ENCODE assay signal across 9 cellular contexts in genomic region chr4:100190643-100191600, GRCh38. TPM values are rescaled to one million over a fixed set of nuclear protein-coding genes. Genes with fewer than 3 reads are reported as not detected.
DNase-seq lines count a peak whose midpoint lies in the region; ATAC-seq and TF ChIP-seq lines count a peak whose summit lies in the region.
"Had no signal": no experiment of that assay in that cellular context is flagged by ENCODE, and none has a peak within 500 bp of the region (broad histone marks: within the 10 kb centered on the region; RNA-seq: fewer than 3 reads in every experiment).

No MANE protein-coding gene starts in this region.

- peak overlapping the region; percentile 57 to 89 (median 74) for H3K4me3 ChIP-seq in heart right ventricle

- no peaks in the 10 kb centered on the region for H3K36me3 ChIP-seq in heart right ventricle

- H3K9me3 Mint-ChIP-seq in activated CD8-positive, alpha-beta T cell treated with anti-CD3 and anti-CD28 coated beads for 36 hours = no peaks in the 10 kb centered on the region

- POLR2A ChIA-PET in activated CD8-positive, alpha-beta T cell treated with anti-CD3 and anti-CD28 coated beads for 36 hours (lab: Charles Lee) = interaction anchor here (0.7 kb wide), 1 partner anchor 1333 kb away, joined by 3 read pairs; no protein-coding TSS in a partner anchor

- DNase-seq in SKM-1 treated with dmso at 0.1 percent for 144 hours (lab: John Stamatoyannopoulos, UW; ENCODE audit: unreplicated experiment) (peak; percentile 2), SKM-1 (lab: John Stamatoyannopoulos, UW; ENCODE audit: unreplicated experiment) (no peak), heart right ventricle (no peak), renal cortical epithelial cell (ENCODE audit: low read depth) (peak; percentile 49), HUDEP-2 (lab: John Stamatoyannopoulos, UW; ENCODE audit: unreplicated experiment in 76 of 76) (no peak)
- no peak for DNase-seq in activated CD8-positive, alpha-beta T cell treated with anti-CD3 and anti-CD28 coated beads for 36 hours
- no peak for DNase-seq in activated CD4-positive, CD25-positive, alpha-beta regulatory T cell (lab: John Stamatoyannopoulos, UW)
- no peak for DNase-seq in activated effector memory CD4-positive, alpha-beta T cell treated with Interleukin-2 at 50 U/mL for 16 hours
- DNase-seq: DND-41 had no signal

- 12 to 17% methylated on average over 37 of the region's 37 CpGs for WGBS in heart right ventricle, 2 donors

- H3K36me3 Mint-ChIP-seq in activated CD8-positive, alpha-beta T cell treated with anti-CD3 and anti-CD28 coated beads for 36 hours (ENCODE audit: low read depth) = no peaks in the 10 kb centered on the region

- CTCF ChIA-PET in activated CD8-positive, alpha-beta T cell treated with anti-CD3 and anti-CD28 coated beads for 36 hours (lab: Charles Lee) = no interaction called here

- peaks cover 39% of the 10 kb centered on the region for H3K27me3 Mint-ChIP-seq in activated CD8-positive, alpha-beta T cell treated with anti-CD3 and anti-CD28 coated beads for 36 hours

- peaks cover 0 to 37% (median 4%) of the 10 kb centered on the region in 7 donors for H3K27me3 ChIP-seq in heart right ventricle

- no peaks in the 10 kb centered on the region for H3K9me3 ChIP-seq in heart right ventricle

- H3K4me1 ChIP-seq in heart right ventricle = peaks cover 0 to 23% (median 16%) of the 10 kb centered on the region in 9 donors

- ATAC-seq in activated CD8-positive, alpha-beta T cell treated with anti-CD3 and anti-CD28 coated beads for 36 hours = peak; percentile 22
- ATAC-seq in heart right ventricle = peak; percentile 25 to 56 (median 47)

- intact Hi-C loops in activated CD8-positive, alpha-beta T cell treated with anti-CD3 and anti-CD28 coated beads for 36 hours (cut with micrococcal nuclease) = no loop called here
- intact Hi-C loops in heart right ventricle (cut with DNase I) = loop anchor here in 1 of 10 donors (5.0 kb wide), 1 partner anchor 94 kb away; no protein-coding TSS in a partner anchor

- H3K27ac Mint-ChIP-seq in activated CD8-positive, alpha-beta T cell treated with anti-CD3 and anti-CD28 coated beads for 36 hours = no peak overlapping the region

- peaks cover 14% of the 10 kb centered on the region for H3K4me1 Mint-ChIP-seq in activated CD8-positive, alpha-beta T cell treated with anti-CD3 and anti-CD28 coated beads for 36 hours (ENCODE audit: low read depth)

- no peak for TF ChIP-seq CTCF in activated CD8-positive, alpha-beta T cell treated with anti-CD3 and anti-CD28 coated beads for 36 hours (IDR thresholded peaks at IDR 0.05)
- no peak for TF ChIP-seq CTCF in heart right ventricle (IDR thresholded peaks at IDR 0.05)

- peak overlapping the region in 2 of 10 donors; percentile 1 to 31 for H3K27ac ChIP-seq in heart right ventricle

- peak overlapping the region; percentile 57 for H3K4me3 Mint-ChIP-seq in activated CD8-positive, alpha-beta T cell treated with anti-CD3 and anti-CD28 coated beads for 36 hours

RNA-seq across cellular contexts. Expression of gene DDIT4L, which starts 0.7 kb away (rescaled TPM):
- under 1 TPM; 0.63 to 0.95 TPM for total RNA-seq in activated CD8-positive, alpha-beta T cell treated with anti-CD3 and anti-CD28 coated beads for 36 hours
- total RNA-seq in heart right ventricle (1 to 10 TPM in 4 of 10 donors, under 1 TPM in 6; 0.14 to 2.1 (median 0.65) TPM), renal cortical epithelial cell (3.9 and 8.2 TPM in 2 replicates)
- under 1 TPM; 0.49 to 0.59 TPM for polyA plus RNA-seq in heart right ventricle

Comparison
In these comparisons a context has a peak if more than half of its experiments do, and no peak if none do; other contexts are left out.
1. DNase-seq: peak in SKM-1 treated with dmso at 0.1 percent for 144 hours (single experiment) and renal cortical epithelial cell (single experiment); none in SKM-1 (single experiment), activated CD8-positive, alpha-beta T cell treated with anti-CD3 and anti-CD28 coated beads for 36 hours (single experiment), heart right ventricle (0 of 2), activated CD4-positive, CD25-positive, alpha-beta regulatory T cell (0 of 4), HUDEP-2 (0 of 76) and activated effector memory CD4-positive, alpha-beta T cell treated with Interleukin-2 at 50 U/mL for 16 hours (single experiment).